Comparison of ENCODE assay signal across 10 cellular contexts in genomic region chr10:25061711-25062455, GRCh38. TPM values are rescaled to one million over a fixed set of nuclear protein-coding genes. Genes with fewer than 3 reads are reported as not detected.
A peak's percentile ranks its signal among the peaks of the same experiment; 100 is the strongest.
DNase-seq lines count a peak whose midpoint lies in the region; ATAC-seq, FAIRE-seq and TF ChIP-seq lines count a peak whose summit lies in the region.
"Had no signal": no experiment of that assay in that cellular context is flagged by ENCODE, and none has a peak within 500 bp of the region (broad histone marks: within the 10 kb centered on the region; RNA-seq: fewer than 3 reads in every experiment).

No MANE protein-coding gene starts in this region.

- no peaks in the 10 kb centered on the region for H3K9me3 ChIP-seq in breast epithelium
- H3K9me3 ChIP-seq in lung (ENCODE audit: control insufficient read depth in 2 of 2, insufficient read depth in 1 of 2, low read length in 1 of 2), result no peaks in the 10 kb centered on the region

- TF ChIP-seq CTCF in breast epithelium (IDR thresholded peaks at IDR 0.05) (no peak), lung (IDR thresholded peaks at IDR 0.05; ENCODE audit: control extremely low read depth, extremely low read depth) (no peak)

- 66 to 76% methylated on average over 11 of the region's 11 CpGs for WGBS in lung, 2 donors

- DNase-seq in LHCN-M2 (ENCODE audit: low read depth), result peak; percentile 13
- no peak for DNase-seq in breast epithelium (ENCODE audit: low spot score in 2 of 2)
- no peak for DNase-seq in lung (ENCODE audit: low spot score)
- DNase-seq in HTR-8/SVneo (ENCODE audit: insufficient read length, low spot score), result no peak
- DNase-seq: NCI-H2081 treated with DMSO at 0.1 percent for 48 hours had no signal

- H3K27me3 ChIP-seq in ACC112 (ENCODE audit: insufficient read depth, low read length), result no peaks in the 10 kb centered on the region
- H3K27me3 ChIP-seq in breast epithelium, result no peaks in the 10 kb centered on the region
- no peaks in the 10 kb centered on the region for H3K27me3 ChIP-seq in lung (ENCODE audit: control insufficient read depth, insufficient read depth)

- intact Hi-C loops in breast epithelium (cut with DNase I; ENCODE audit: low total_unique reads), result no loop called here

- TF ChIP-seq POLR2A in breast epithelium (IDR thresholded peaks at IDR 0.05), result no peak

- H3K27ac ChIP-seq in ACC112 (ENCODE audit: low read depth, low read length), result peak overlapping the region; percentile 79
- peak overlapping the region; percentile 1 to 21 for H3K27ac ChIP-seq in breast epithelium
- peak overlapping the region; percentile 63 to 84 for H3K27ac ChIP-seq in lung (ENCODE audit: low read depth in 1 of 2, low read length in 1 of 2)

- H3K36me3 ChIP-seq in ACC112 (ENCODE audit: insufficient read depth, low read length), result no peaks in the 10 kb centered on the region
- H3K36me3 ChIP-seq in breast epithelium, result no peaks in the 10 kb centered on the region
- no peaks in the 10 kb centered on the region for H3K36me3 ChIP-seq in lung (ENCODE audit: control insufficient read depth in 2 of 2, insufficient read depth in 2 of 2, low read length in 2 of 2)

- ATAC-seq in lung (ENCODE audit: insufficient read depth, low FRiP score) (no peak), HG03196 (IDR thresholded peaks at IDR 0.05; ENCODE audit: unreplicated experiment) (no peak), GM21367 (IDR thresholded peaks at IDR 0.05; ENCODE audit: unreplicated experiment) (no peak), GM21381 (IDR thresholded peaks at IDR 0.05; ENCODE audit: unreplicated experiment) (no peak)

- H3K4me1 ChIP-seq in ACC112 (ENCODE audit: control insufficient read depth, insufficient read depth, low read length, unreplicated experiment) (peaks cover 26% of the 10 kb centered on the region), breast epithelium (no peaks in the 10 kb centered on the region), lung (ENCODE audit: control insufficient read depth in 2 of 2, insufficient read depth in 2 of 2, low read length in 2 of 2) (peaks cover 0 to 9% of the 10 kb centered on the region in 2 donors)

- peak overlapping the region; percentile 65 for H3K4me3 ChIP-seq in ACC112 (ENCODE audit: low read depth, low read length)
- peak overlapping the region in 1 of 3 donors; percentile 11 for H3K4me3 ChIP-seq in breast epithelium
- H3K4me3 ChIP-seq in lung, result no peak overlapping the region

- peak overlapping the region; percentile 54 for H2AFZ ChIP-seq in ACC112 (ENCODE audit: low read length, unreplicated experiment)

- no peaks in the 10 kb centered on the region for H3K79me2 ChIP-seq in ACC112 (ENCODE audit: control insufficient read depth, insufficient read depth, low read length, unreplicated experiment)

- FAIRE-seq in HTR-8/SVneo (lab: Jason Lieb, UNC), result no peak

RNA-seq across cellular contexts. Expression of gene THNSL1, which starts 45.5 kb away (rescaled TPM):
- total RNA-seq in LHCN-M2 (2014; rRNA removed) (6.0 and 7.9 TPM in 2 replicates), breast epithelium (1 to 10 TPM; 1.6 to 4.2 (median 1.6) TPM), lung (1 to 10 TPM; 3.6 to 8.6 TPM)
- polyA plus RNA-seq in LHCN-M2 (2012), result 1.9 TPM
- 1 to 10 TPM; 2.0 to 2.2 TPM for polyA plus RNA-seq in lung

RNA-seq across cellular contexts. Expression of gene ENKUR, which starts 45.9 kb away (rescaled TPM):
- total RNA-seq in LHCN-M2 (2014; rRNA removed) (not detected in 2 replicates), breast epithelium (not detected), lung (10 to 100 TPM; 13.7 to 17.8 TPM)
- not detected for polyA plus RNA-seq in LHCN-M2 (2012)
- 10 to 100 TPM in 1 of 2 donors, 1 to 10 TPM in 1; 9.9 to 12.0 TPM for polyA plus RNA-seq in lung
- total RNA-seq: cardiac septum had no signal

Comparison
In these comparisons a context has a peak if more than half of its experiments do, and no peak if none do; other contexts are left out.
1. H3K27ac ChIP-seq: peak in every context shown above with its lines; median percentile 79 in ACC112; 74 in lung; 11 in breast epithelium.
2. RNA of gene ENKUR, which starts 45.9 kb away (total RNA-seq): 13.7 to 17.8 TPM in lung; not detected in LHCN-M2 and not detected in breast epithelium; every median in the first group is over 10 times any median in the second.